In the genomic region with DNA sequence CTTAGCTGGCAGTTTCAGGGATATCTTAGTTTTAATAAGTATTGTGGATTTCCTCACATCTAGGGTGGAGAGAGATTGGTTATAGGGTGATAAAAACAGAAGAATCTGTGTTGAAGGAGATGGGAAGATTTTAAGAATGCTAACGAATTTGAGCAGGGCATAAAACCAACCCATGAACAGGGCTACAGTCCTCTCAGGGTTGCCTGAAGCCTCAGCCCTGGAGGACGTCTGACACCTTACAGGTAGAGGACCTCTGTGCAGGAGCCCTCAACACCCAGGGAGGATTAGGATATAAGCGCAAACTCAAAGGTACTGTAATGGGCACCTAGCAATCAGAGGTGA, we compare ENCODE assay signal across 8 cellular contexts. TPM values are rescaled to one million over a fixed set of nuclear protein-coding genes. Genes with fewer than 3 reads are reported as not detected.
DNase-seq lines count a peak whose midpoint lies in the region; ATAC-seq lines count a peak whose summit lies in the region.

No MANE protein-coding gene starts in this region.

- DNase-seq in neuronal stem cell (ENCODE audit: low spot score) (no peak), ecto neural progenitor cell (ENCODE audit: low spot score) (no peak), NCI-H2107 treated with DMSO at 0.1 percent for 48 hours (lab: John Stamatoyannopoulos, UW; ENCODE audit: unreplicated experiment) (no peak), GM19238 (ENCODE audit: insufficient read length, low spot score) (no peak)
- DNase-seq in stimulated activated CD4-positive, alpha-beta T cell treated with anti-CD3 and anti-CD28 coated beads, Interleukin-1b, Interleukin-23, amount 100 ng/mL, for 48 hours: no peak

- WGBS in neuronal stem cell (ENCODE audit: extremely low coverage in 2 of 2, insufficient read length in 2 of 2, insufficient replicate concordance in 1 of 2), 2 donors: no CpG with 5 or more reads among the region's 3 CpGs

- H4K91ac ChIP-seq in neuronal stem cell (ENCODE audit: low read depth, low read length, poor library complexity): no peak overlapping the region

- H3K27me3 ChIP-seq in duodenal mucosa (ENCODE audit: control insufficient read depth in 1 of 2, insufficient read depth in 2 of 2, low read length in 2 of 2) (peaks cover 19 to 28% of the 10 kb centered on the region in 2 donors), neuronal stem cell (ENCODE audit: control insufficient read depth in 3 of 3, insufficient read depth in 3 of 3, low read depth in 1 of 3, low read length in 3 of 3) (peaks cover 0 to 17% (median 0%) of the 10 kb centered on the region in 3 experiments)

- peak overlapping the region; percentile 92 for H2AFZ ChIP-seq in neuronal stem cell (ENCODE audit: low read length)

- no peaks in the 10 kb centered on the region for H3K9me3 ChIP-seq in duodenal mucosa (ENCODE audit: control insufficient read depth in 1 of 2, low read length in 2 of 2)
- peaks cover 0 to 2% of the 10 kb centered on the region in 2 donors for H3K9me3 ChIP-seq in neuronal stem cell (replicated peaks in 1 of 2; ENCODE audit: control insufficient read depth in 2 of 2, insufficient read depth in 1 of 2, low read depth in 1 of 2, low read length in 2 of 2)

- H4K8ac ChIP-seq in neuronal stem cell (ENCODE audit: low read depth, low read length): no peak overlapping the region

- H2AK5ac ChIP-seq in neuronal stem cell (ENCODE audit: low read depth, low read length): no peak overlapping the region

- no peaks in the 10 kb centered on the region for H3K79me1 ChIP-seq in neuronal stem cell (ENCODE audit: low read depth, low read length)

- no peak overlapping the region for H3K9ac ChIP-seq in duodenal mucosa (ENCODE audit: low read depth in 1 of 2, low read length in 2 of 2)
- no peak overlapping the region for H3K9ac ChIP-seq in neuronal stem cell (ENCODE audit: low read depth, low read length, poor library complexity)

- no peak overlapping the region for H3K23ac ChIP-seq in neuronal stem cell (ENCODE audit: low read depth, low read length, poor library complexity)

- ATAC-seq in GM19025 (IDR thresholded peaks at IDR 0.05; ENCODE audit: low read depth, unreplicated experiment) (peak; percentile 19), HG03342 (IDR thresholded peaks at IDR 0.05; ENCODE audit: unreplicated experiment) (peak; percentile 23)

- H3K36me3 ChIP-seq in duodenal mucosa (ENCODE audit: control insufficient read depth in 1 of 2, insufficient read depth in 2 of 2, low read length in 2 of 2): no peaks in the 10 kb centered on the region
- H3K36me3 ChIP-seq in neuronal stem cell (replicated peaks in 1 of 2; ENCODE audit: control insufficient read depth in 2 of 2, insufficient read depth in 2 of 2, low read length in 2 of 2): no peaks in the 10 kb centered on the region

- no peak overlapping the region for H2BK12ac ChIP-seq in neuronal stem cell (ENCODE audit: low read length)

- H3K4me1 ChIP-seq in duodenal mucosa (ENCODE audit: control insufficient read depth in 1 of 2, insufficient read depth in 2 of 2, low read length in 2 of 2) (peaks cover 3 to 8% of the 10 kb centered on the region in 2 donors), neuronal stem cell (ENCODE audit: control insufficient read depth in 2 of 2, insufficient read depth in 1 of 2, low read depth in 1 of 2, low read length in 2 of 2) (peaks cover 18 to 21% of the 10 kb centered on the region in 2 donors)

- H3K4me3 ChIP-seq in duodenal mucosa (ENCODE audit: low read depth in 1 of 2, low read length in 2 of 2): peak overlapping the region; percentile 50 to 63
- peak overlapping the region; percentile 46 to 57 for H3K4me3 ChIP-seq in neuronal stem cell (ENCODE audit: low read length in 2 of 2)

- H2BK120ac ChIP-seq in neuronal stem cell (ENCODE audit: low read depth, low read length): no peak overlapping the region

- H2BK15ac ChIP-seq in neuronal stem cell (ENCODE audit: low read length): no peak overlapping the region

- H3K4me2 ChIP-seq in neuronal stem cell (ENCODE audit: insufficient read depth, low read length, poor library complexity, severe bottlenecking): peak overlapping the region; percentile 78

- H2BK5ac ChIP-seq in neuronal stem cell (ENCODE audit: low read length): peak overlapping the region; percentile 96

- no peak overlapping the region for H3K4ac ChIP-seq in neuronal stem cell (ENCODE audit: low read length)

- H3K14ac ChIP-seq in neuronal stem cell (ENCODE audit: low read length): no peak overlapping the region

- H3K27ac ChIP-seq in duodenal mucosa (ENCODE audit: low read depth, low read length) (no peak overlapping the region), neuronal stem cell (replicated peaks; ENCODE audit: low read length) (no peak overlapping the region)

- H3K18ac ChIP-seq in neuronal stem cell (ENCODE audit: low read length): no peak overlapping the region

RNA-seq across cellular contexts. Expression of a gene that starts 0.5 kb away (rescaled TPM):
- polyA plus RNA-seq in neuronal stem cell (2013, experiment 1 of 2): 70.3 TPM
- 72.7 TPM for polyA plus RNA-seq in neuronal stem cell (2013, experiment 2 of 2)
